Comparison of ENCODE assay signal across 18 cellular contexts in the genomic region with DNA sequence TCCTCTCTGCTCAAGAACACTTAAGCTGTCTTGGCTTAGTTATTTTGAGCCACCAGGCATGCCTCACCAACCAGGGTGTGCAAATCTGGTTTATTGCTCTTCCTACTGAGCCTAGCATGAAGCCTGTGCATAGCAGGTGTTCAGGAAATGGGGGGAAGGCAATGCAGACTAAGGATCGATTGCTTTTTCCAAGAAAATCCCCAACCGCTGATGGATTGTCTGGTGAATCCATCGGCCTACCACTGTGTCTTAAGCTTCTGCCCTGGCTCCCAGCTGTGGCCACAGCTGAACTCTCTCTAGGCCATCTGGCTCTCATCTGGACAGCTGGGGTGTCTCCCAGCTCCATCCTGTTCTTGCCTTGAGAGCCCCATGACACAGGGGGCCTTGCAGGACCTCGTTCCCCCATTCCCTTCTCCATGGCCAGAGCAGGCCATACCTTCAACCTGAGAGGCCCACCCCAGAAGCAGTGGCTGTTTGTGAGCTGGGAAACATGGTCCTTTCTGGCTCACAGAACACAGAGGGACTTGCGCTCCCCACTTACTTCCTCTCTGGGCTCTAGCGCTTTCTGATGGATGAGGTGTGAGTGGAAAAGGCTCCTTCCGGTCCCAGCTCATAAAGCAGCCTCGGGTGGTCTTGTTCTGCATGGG.
"Had no signal": no experiment of that assay in that cellular context is flagged by ENCODE, and none has a peak within 500 bp of the region (broad histone marks: within the 10 kb centered on the region; RNA-seq: fewer than 3 reads in every experiment).

No MANE protein-coding gene starts in this region.

- H3K27me3 ChIP-seq: dorsolateral prefrontal cortex, transverse colon had no signal

- H3K4me1 ChIP-seq: left ventricle myocardium inferior, prostate gland, transverse colon had no signal

- H3K27ac ChIP-seq: dorsolateral prefrontal cortex, left ventricle myocardium inferior, prostate gland, transverse colon had no signal

- H3K36me3 ChIP-seq: left ventricle myocardium inferior, prostate gland, transverse colon had no signal

- H3K4me2 ChIP-seq: smooth muscle cell had no signal

- DNase-seq: activated CD4-positive, alpha-beta T cell treated with anti-CD3 and anti-CD28 coated beads for 1 hour; activated CD4-positive, alpha-beta T cell treated with anti-CD3 and anti-CD28 coated beads, Interleukin-2, amount 50 U/mL, for 4 hours; activated naive CD4-positive, alpha-beta T cell treated with Interleukin-2 at 50 U/mL for 16 hours; activated T-cell treated with anti-CD3 and anti-CD28 coated beads for 4 hours; dorsolateral prefrontal cortex; endodermal cell; islet precursor cell; left ventricle myocardium inferior; right cardiac atrium; stimulated activated CD4-positive, alpha-beta T cell treated with anti-CD3 and anti-CD28 coated beads, Interleukin-4, amount 100 ng/mL, for 4 hours; stimulated activated CD8-positive, alpha-beta memory T cell treated with anti-CD3 and anti-CD28 coated beads, Interleukin-4, amount 100 ng/mL, for 48 hours; stimulated activated naive CD4-positive, alpha-beta T cell treated with Interleukin-2 at 50 U/mL for 16 hours; T-cell; T-helper 9 cell; transverse colon had no signal

- H3K4me3 ChIP-seq: dorsolateral prefrontal cortex, left ventricle myocardium inferior, prostate gland, smooth muscle cell, transverse colon had no signal

- ATAC-seq: natural killer cell treated with Interleukin-12 subunit alpha and Interleukin-12 subunit beta and Interleukin-15 and Interleukin-18, amount 100 ng/mL, for 72 hours; right cardiac atrium; T-cell had no signal

- H3K9me3 ChIP-seq: left ventricle myocardium inferior, prostate gland, transverse colon had no signal
